ENCODE assay signal across 8 cellular contexts in the genomic region with DNA sequence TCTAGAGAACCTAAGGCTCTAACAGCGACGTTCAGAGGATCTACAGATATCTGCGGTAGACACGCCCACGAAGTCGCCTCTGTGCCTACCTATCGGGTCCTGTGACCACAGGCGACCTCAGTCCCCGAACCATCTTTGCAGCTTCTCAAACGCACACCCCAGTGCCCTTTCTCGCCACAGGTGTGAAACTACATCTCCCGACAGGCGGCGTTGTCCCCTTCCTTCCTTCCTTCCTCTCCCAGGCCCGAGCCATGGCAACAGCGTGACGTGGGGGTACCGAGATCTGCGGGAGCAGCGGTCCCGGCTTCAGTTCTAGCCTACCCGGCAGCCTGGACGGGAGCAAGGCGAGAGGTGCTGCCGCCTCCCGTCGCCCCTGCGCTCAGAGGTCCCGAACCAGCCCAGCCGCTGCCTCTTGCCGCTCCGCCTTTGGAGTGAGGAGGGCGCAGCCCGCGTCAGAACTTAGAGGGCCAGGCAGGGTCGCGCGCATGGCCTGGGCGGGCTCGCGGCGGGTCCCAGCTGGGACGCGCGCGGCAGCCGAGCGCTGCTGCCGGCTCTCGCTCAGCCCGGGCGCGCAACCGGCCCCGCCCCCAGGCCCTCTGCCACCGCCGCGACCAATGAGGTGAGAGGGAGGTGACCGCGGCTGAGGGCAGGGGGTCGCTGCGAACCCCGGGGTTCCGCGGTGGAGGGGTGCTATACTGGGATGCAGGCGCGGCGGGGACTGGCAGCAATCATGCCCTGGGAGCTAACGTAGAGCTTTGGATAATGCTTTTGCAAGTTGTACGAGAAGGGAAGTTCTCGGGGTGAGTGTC. TPM values are rescaled to one million over a fixed set of nuclear protein-coding genes. Genes with fewer than 3 reads are reported as not detected.
DNase-seq lines count a peak whose midpoint lies in the region; ATAC-seq, FAIRE-seq and TF ChIP-seq lines count a peak whose summit lies in the region.

TSS of gene COQ10A (plus strand) at position 309 of the 809 bp plus-strand sequence. CDS start at position 486, 177 bp downstream.

- H4K20me1 ChIP-seq in keratinocyte (ENCODE audit: control insufficient read depth, extremely low read depth, insufficient read depth, low read length) = no peaks in the 10 kb centered on the region

- H3K27ac ChIP-seq in keratinocyte (ENCODE audit: control insufficient read depth, insufficient read depth, low read length) = peak within 1 kb of the TSS; percentile 70

- dilution Hi-C loops in keratinocyte (cut with MboI; ENCODE audit: extremely low pct_ligation_motif_present, low sequenced_read_pairs) = no loop called here

- peaks cover 9% of the 10 kb centered on the region for H3K4me1 ChIP-seq in keratinocyte (ENCODE audit: control insufficient read depth, extremely low read depth, insufficient read depth, low read length)

- peaks cover 0 to 9% of the 10 kb centered on the region in 2 experiments for H3K36me3 ChIP-seq in keratinocyte (ENCODE audit: control insufficient read depth in 2 of 2, extremely low read depth in 1 of 2, insufficient read depth in 2 of 2, low read length in 2 of 2)

- no peaks in the 10 kb centered on the region for H3K9me1 ChIP-seq in keratinocyte (ENCODE audit: control insufficient read depth, extremely low read depth, insufficient read depth, low read length)

- no peaks in the 10 kb centered on the region for H3K79me2 ChIP-seq in keratinocyte (ENCODE audit: control insufficient read depth, insufficient read depth, low read length)

- no peaks in the 10 kb centered on the region for H3K27me3 ChIP-seq in keratinocyte (ENCODE audit: control insufficient read depth, extremely low read depth, insufficient read depth, low read length)

- peak; percentile 93 for ATAC-seq in GM19023 (IDR thresholded peaks at IDR 0.05; ENCODE audit: unreplicated experiment)
- ATAC-seq in HG03196 (IDR thresholded peaks at IDR 0.05; ENCODE audit: unreplicated experiment) = peak; percentile 89

- H3K9me3 ChIP-seq in keratinocyte (ENCODE audit: control insufficient read depth, low read depth, low read length) = no peaks in the 10 kb centered on the region

- TF ChIP-seq CTCF in keratinocyte (optimal IDR thresholded peaks at IDR 0.05 in 1 of 3, IDR thresholded peaks at IDR 0.05 in 1 of 3, conservative IDR thresholded peaks at IDR 0.05 in 1 of 3; ENCODE audit: extremely low read depth in 1 of 3, insufficient read depth in 2 of 3, low read length in 3 of 3) = peak; percentile 71 to 89 (median 82)

- H3K4me2 ChIP-seq in keratinocyte (ENCODE audit: control insufficient read depth, extremely low read depth, insufficient read depth, low read depth, low read length) = peak within 1 kb of the TSS; percentile 98

- FAIRE-seq in keratinocyte (lab: Jason Lieb, UNC) = peak; percentile 41

- DNase-seq in AG20443 (ENCODE audit: low spot score) (peak; percentile 97), NCI-H446 (lab: John Stamatoyannopoulos, UW) (peak; percentile 72 to 87), cerebellar cortex (ENCODE audit: low spot score) (peak; percentile 95), keratinocyte (ENCODE audit: low read depth, low spot score) (no peak)
- DNase-seq in activated CD4-positive, CD25-positive, alpha-beta regulatory T cell treated with anti-CD3 and anti-CD28 coated beads, Interleukin-2, amount 50 U/mL, for 72 hours = peak; percentile 82
- DNase-seq in stimulated activated CD4-positive, alpha-beta T cell treated with anti-CD3 and anti-CD28 coated beads, Interleukin-15, amount 100 ng/mL, for 1 hour (ENCODE audit: low read depth in 1 of 2, low spot score in 1 of 2) = peak; percentile 71 to 76

- H3K9ac ChIP-seq in keratinocyte (ENCODE audit: control insufficient read depth, extremely low read depth, insufficient read depth, low read length) = peak within 1 kb of the TSS; percentile 87

- peak within 1 kb of the TSS; percentile 48 to 92 (median 78) for H3K4me3 ChIP-seq in keratinocyte (ENCODE audit: control insufficient read depth in 2 of 3, extremely low read depth in 1 of 3, insufficient read depth in 2 of 3, low read depth in 1 of 3, low read length in 3 of 3)

- H2AFZ ChIP-seq in keratinocyte (ENCODE audit: control insufficient read depth, low read length) = peak within 1 kb of the TSS; percentile 96

RNA-seq across cellular contexts. Expression of gene COQ10A, which starts in this region (rescaled TPM):
- polyA plus RNA-seq in keratinocyte = 7.5 to 12.1 TPM (median 11.6 TPM) in 3 replicates
- 1.4 TPM for polyA plus RNA-seq in keratinocyte (2011; ENCODE audit: low read depth)
- polyA plus RNA-seq in keratinocyte (2011; cell fraction: cytosol; rRNA removed) = 4.1 and 6.3 TPM in 2 replicates
- 24.8 and 25.0 TPM in 2 replicates for polyA plus RNA-seq in keratinocyte (2011; cell fraction: nucleus; rRNA removed)
- polyA plus RNA-seq in keratinocyte (2012; ENCODE audit: low replicate concordance) = 4.4 and 4.6 TPM in 2 replicates
- polyA minus RNA-seq in keratinocyte = 3.9 to 7.4 TPM (median 4.4 TPM) in 3 replicates
- polyA minus RNA-seq in keratinocyte (2011; cell fraction: cytosol; rRNA and poly(A)+ RNA removed) = 3.6 TPM
- 2.4 and 5.7 TPM in 2 replicates for polyA minus RNA-seq in keratinocyte (2011; cell fraction: nucleus; rRNA and poly(A)+ RNA removed)
